ENCODE assay signal across 22 cellular contexts in the genomic region with DNA sequence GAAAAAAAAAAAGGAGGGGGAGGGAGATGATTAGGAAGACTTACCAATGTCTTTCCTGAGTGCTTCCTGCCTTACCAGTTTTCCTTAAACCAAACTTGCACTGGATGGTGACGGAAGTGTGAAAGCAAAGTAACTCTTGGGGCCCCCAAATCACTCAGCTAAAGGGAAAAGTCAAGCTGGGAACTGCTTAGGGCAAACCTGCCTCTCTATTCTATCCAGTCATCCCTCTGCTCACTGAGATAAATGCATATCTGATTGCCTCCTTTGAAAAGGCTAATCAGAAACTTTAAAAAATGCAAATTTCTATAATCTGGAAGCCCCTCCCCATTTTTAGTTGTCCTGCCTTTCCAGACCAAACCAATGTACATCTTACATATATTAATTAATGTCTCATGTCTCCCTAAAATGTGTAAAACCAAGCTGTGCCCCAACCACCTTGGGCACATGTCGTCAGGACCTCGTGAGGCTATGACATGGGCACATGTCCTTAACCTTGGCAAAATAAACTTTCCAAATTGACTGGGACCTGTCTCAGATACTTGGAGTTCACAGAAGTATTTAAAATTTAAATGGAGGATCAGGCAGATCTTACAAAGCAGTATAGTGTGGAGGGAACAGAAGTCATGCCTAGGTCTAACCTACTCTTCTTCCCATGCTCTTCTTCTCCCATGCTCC.
"Had no signal": no experiment of that assay in that cellular context is flagged by ENCODE, and none has a peak within 500 bp of the region (broad histone marks: within the 10 kb centered on the region; RNA-seq: fewer than 3 reads in every experiment).

No MANE protein-coding gene starts in this region.

- H3K9me3 ChIP-seq: left ventricle myocardium inferior, mucosa of descending colon, pancreas, prostate gland, sigmoid colon, spleen, transverse colon, upper lobe of left lung, vagina had no signal

- FAIRE-seq: pancreas, small intestine had no signal

- H3K27ac ChIP-seq: hepatocyte, left ventricle myocardium inferior, pancreas, prostate gland, sigmoid colon, spleen, transverse colon, upper lobe of left lung, vagina had no signal

- H2AFZ ChIP-seq: hepatocyte had no signal

- H3K36me3 Mint-ChIP-seq: natural killer cell treated with Interleukin-12 subunit alpha and Interleukin-12 subunit beta and Interleukin-15 and Interleukin-18, amount 100 ng/mL, for 72 hours; stimulated activated effector memory CD8-positive, alpha-beta T cell treated with anti-CD3 and anti-CD28 coated beads, Interleukin-12 subunit alpha, Interleukin-12 subunit beta, amount 100 ng/mL, for 72 hours had no signal

- H3K4me1 ChIP-seq: pancreas, prostate gland, sigmoid colon, transverse colon, upper lobe of left lung, vagina had no signal

- H3K79me2 ChIP-seq: hepatocyte had no signal

- H3K36me3 ChIP-seq: left ventricle myocardium inferior, pancreas, prostate gland, sigmoid colon, spleen, transverse colon, upper lobe of left lung, vagina had no signal

- H3K4me3 Mint-ChIP-seq: naive thymus-derived CD4-positive, alpha-beta T cell; natural killer cell treated with Interleukin-12 subunit alpha and Interleukin-12 subunit beta and Interleukin-15 and Interleukin-18, amount 100 ng/mL, for 72 hours; stimulated activated effector memory CD8-positive, alpha-beta T cell treated with anti-CD3 and anti-CD28 coated beads, Interleukin-12 subunit alpha, Interleukin-12 subunit beta, amount 100 ng/mL, for 72 hours; stimulated activated naive CD8-positive, alpha-beta T cell treated with anti-CD3 and anti-CD28 coated beads, Interleukin-15, Interleukin-2, amounts not matched to agents 100 ng/mL and 50 ng/mL, for 24 hours had no signal

- H3K9me3 Mint-ChIP-seq: naive thymus-derived CD4-positive, alpha-beta T cell; natural killer cell treated with Interleukin-12 subunit alpha and Interleukin-12 subunit beta and Interleukin-15 and Interleukin-18, amount 100 ng/mL, for 72 hours; stimulated activated effector memory CD8-positive, alpha-beta T cell treated with anti-CD3 and anti-CD28 coated beads, Interleukin-12 subunit alpha, Interleukin-12 subunit beta, amount 100 ng/mL, for 72 hours; stimulated activated naive CD8-positive, alpha-beta T cell treated with anti-CD3 and anti-CD28 coated beads, Interleukin-15, Interleukin-2, amounts not matched to agents 100 ng/mL and 50 ng/mL, for 24 hours had no signal

- ATAC-seq: naive thymus-derived CD4-positive, alpha-beta T cell; natural killer cell treated with Interleukin-12 subunit alpha and Interleukin-12 subunit beta and Interleukin-15 and Interleukin-18, amount 100 ng/mL, for 72 hours; right cardiac atrium; stimulated activated effector memory CD8-positive, alpha-beta T cell treated with anti-CD3 and anti-CD28 coated beads, Interleukin-12 subunit alpha, Interleukin-12 subunit beta, amount 100 ng/mL, for 72 hours had no signal

- H3K4me2 ChIP-seq: hepatocyte had no signal

- H3K27me3 ChIP-seq: pancreas, sigmoid colon, transverse colon, upper lobe of left lung, vagina had no signal

- DNase-seq: left ventricle myocardium inferior; midbrain; mucosa of descending colon; naive thymus-derived CD4-positive, alpha-beta T cell; pancreas; posterior cingulate gyrus; retina; right cardiac atrium; sigmoid colon; small intestine; spleen; stimulated activated CD4-positive, alpha-beta T cell treated with anti-CD3 and anti-CD28 coated beads, Interleukin-4, amount 100 ng/mL, for 24 hours; stimulated activated naive CD4-positive, alpha-beta T cell; transverse colon; upper lobe of left lung had no signal

- H3K27ac Mint-ChIP-seq: natural killer cell treated with Interleukin-12 subunit alpha and Interleukin-12 subunit beta and Interleukin-15 and Interleukin-18, amount 100 ng/mL, for 72 hours; stimulated activated effector memory CD8-positive, alpha-beta T cell treated with anti-CD3 and anti-CD28 coated beads, Interleukin-12 subunit alpha, Interleukin-12 subunit beta, amount 100 ng/mL, for 72 hours; stimulated activated naive CD8-positive, alpha-beta T cell treated with anti-CD3 and anti-CD28 coated beads, Interleukin-15, Interleukin-2, amounts not matched to agents 100 ng/mL and 50 ng/mL, for 24 hours had no signal

- H3K4me3 ChIP-seq: hepatocyte, left ventricle myocardium inferior, lung, mucosa of descending colon, pancreas, prostate gland, sigmoid colon, spleen, transverse colon, upper lobe of left lung, vagina had no signal
